Comparison of ENCODE assay signal across 2 cellular contexts in the genomic region with DNA sequence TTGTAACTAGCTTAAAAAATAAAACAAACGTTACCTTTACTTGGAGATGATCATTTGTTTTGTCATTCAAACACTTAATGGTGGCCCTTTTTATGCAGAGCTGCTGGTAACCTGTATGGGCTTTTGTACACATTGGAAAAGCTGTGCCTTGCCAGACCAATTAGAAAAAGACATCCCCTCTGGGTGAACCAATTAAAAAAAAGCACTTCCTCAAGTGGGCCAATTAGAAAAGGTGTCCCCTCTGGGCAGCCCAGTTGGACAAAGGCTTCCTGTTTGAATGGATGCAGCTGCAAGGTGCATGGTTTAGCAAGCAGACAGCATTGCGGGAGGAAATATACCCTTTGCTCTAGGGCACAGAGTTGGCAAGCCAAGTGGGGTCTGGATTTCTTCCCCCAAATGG.
TF ChIP-seq lines count a peak whose summit lies in the region.

No MANE protein-coding gene starts in this region.

TF ChIP-seq in IMR-90, 13 proteins besides CTCF, POLR2A, EP300 and RAD21:
- TF ChIP-seq MXI1 (IDR thresholded peaks at IDR 0.05; ENCODE audit: borderline replicate concordance, low read depth, low read length) (no peak), SMC3 (IDR thresholded peaks at IDR 0.05; ENCODE audit: low read depth, low read length) (no peak), FOS (IDR thresholded peaks at IDR 0.05; ENCODE audit: low read depth, low read length) (no peak), MAFK (IDR thresholded peaks at IDR 0.05; ENCODE audit: low read depth, low read length) (no peak), CHD1 (IDR thresholded peaks at IDR 0.05; ENCODE audit: low read depth, low read length) (no peak), RFX5 (IDR thresholded peaks at IDR 0.05; ENCODE audit: low read depth, low read length) (no peak), NFE2L2 (IDR thresholded peaks at IDR 0.05; ENCODE audit: low read depth, low read length) (no peak), CEBPB (IDR thresholded peaks at IDR 0.05; ENCODE audit: low read depth, low read length) (no peak), MAZ (IDR thresholded peaks at IDR 0.05; ENCODE audit: borderline replicate concordance, low read depth, low read length) (no peak), RCOR1 (IDR thresholded peaks at IDR 0.05; ENCODE audit: insufficient replicate concordance, low read length) (no peak), BHLHE40 (IDR thresholded peaks at IDR 0.05; ENCODE audit: low read depth, low read length) (no peak)
- TF ChIP-seq, protein P1, sequence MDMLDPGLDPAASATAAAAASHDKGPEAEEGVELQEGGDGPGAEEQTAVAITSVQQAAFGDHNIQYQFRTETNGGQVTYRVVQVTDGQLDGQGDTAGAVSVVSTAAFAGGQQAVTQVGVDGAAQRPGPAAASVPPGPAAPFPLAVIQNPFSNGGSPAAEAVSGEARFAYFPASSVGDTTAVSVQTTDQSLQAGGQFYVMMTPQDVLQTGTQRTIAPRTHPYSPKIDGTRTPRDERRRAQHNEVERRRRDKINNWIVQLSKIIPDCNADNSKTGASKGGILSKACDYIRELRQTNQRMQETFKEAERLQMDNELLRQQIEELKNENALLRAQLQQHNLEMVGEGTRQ (IDR thresholded peaks at IDR 0.05; ENCODE audit: low read depth, low read length): no peak
- TF ChIP-seq, protein P2, sequence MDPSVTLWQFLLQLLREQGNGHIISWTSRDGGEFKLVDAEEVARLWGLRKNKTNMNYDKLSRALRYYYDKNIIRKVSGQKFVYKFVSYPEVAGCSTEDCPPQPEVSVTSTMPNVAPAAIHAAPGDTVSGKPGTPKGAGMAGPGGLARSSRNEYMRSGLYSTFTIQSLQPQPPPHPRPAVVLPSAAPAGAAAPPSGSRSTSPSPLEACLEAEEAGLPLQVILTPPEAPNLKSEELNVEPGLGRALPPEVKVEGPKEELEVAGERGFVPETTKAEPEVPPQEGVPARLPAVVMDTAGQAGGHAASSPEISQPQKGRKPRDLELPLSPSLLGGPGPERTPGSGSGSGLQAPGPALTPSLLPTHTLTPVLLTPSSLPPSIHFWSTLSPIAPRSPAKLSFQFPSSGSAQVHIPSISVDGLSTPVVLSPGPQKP (IDR thresholded peaks at IDR 0.05; ENCODE audit: borderline replicate concordance, low read depth, low read length): no peak

TF ChIP-seq in WTC11, 78 proteins besides CTCF, POLR2A, EP300 and RAD21:
- TF ChIP-seq, protein P3, sequence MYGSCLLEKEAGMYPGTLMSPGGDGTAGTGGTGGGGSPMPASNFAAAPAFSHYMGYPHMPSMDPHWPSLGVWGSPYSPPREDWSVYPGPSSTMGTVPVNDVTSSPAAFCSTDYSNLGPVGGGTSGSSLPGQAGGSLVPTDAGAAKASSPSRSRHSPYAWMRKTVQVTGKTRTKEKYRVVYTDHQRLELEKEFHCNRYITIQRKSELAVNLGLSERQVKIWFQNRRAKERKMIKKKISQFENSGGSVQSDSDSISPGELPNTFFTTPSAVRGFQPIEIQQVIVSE (CRISPR knock-in tag; IDR thresholded peaks at IDR 0.05; ENCODE audit: borderline replicate concordance): no peak
- TF ChIP-seq ZNF121 (CRISPR knock-in tag; IDR thresholded peaks at IDR 0.05): no peak
- TF ChIP-seq JAZF1 (CRISPR knock-in tag; IDR thresholded peaks at IDR 0.05): no peak
- TF ChIP-seq CREB1 (CRISPR knock-in tag; IDR thresholded peaks at IDR 0.05): no peak
- TF ChIP-seq, protein P4, sequence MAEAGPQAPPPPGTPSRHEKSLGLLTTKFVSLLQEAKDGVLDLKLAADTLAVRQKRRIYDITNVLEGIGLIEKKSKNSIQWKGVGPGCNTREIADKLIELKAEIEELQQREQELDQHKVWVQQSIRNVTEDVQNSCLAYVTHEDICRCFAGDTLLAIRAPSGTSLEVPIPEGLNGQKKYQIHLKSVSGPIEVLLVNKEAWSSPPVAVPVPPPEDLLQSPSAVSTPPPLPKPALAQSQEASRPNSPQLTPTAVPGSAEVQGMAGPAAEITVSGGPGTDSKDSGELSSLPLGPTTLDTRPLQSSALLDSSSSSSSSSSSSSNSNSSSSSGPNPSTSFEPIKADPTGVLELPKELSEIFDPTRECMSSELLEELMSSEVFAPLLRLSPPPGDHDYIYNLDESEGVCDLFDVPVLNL (CRISPR knock-in tag; IDR thresholded peaks at IDR 0.05; ENCODE audit: borderline replicate concordance, low read depth): no peak
- TF ChIP-seq TP53 (CRISPR knock-in tag; IDR thresholded peaks at IDR 0.05): no peak
- TF ChIP-seq, protein P5, sequence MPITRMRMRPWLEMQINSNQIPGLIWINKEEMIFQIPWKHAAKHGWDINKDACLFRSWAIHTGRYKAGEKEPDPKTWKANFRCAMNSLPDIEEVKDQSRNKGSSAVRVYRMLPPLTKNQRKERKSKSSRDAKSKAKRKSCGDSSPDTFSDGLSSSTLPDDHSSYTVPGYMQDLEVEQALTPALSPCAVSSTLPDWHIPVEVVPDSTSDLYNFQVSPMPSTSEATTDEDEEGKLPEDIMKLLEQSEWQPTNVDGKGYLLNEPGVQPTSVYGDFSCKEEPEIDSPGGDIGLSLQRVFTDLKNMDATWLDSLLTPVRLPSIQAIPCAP (CRISPR knock-in tag; IDR thresholded peaks at IDR 0.05): no peak
